In genomic region chr13:56864451-56864850, GRCh38 we compare ENCODE assay signal across 15 cellular contexts.
A peak's percentile ranks its signal among the peaks of the same experiment; 100 is the strongest.
DNase-seq lines count a peak whose midpoint lies in the region; ATAC-seq, FAIRE-seq and TF ChIP-seq lines count a peak whose summit lies in the region.
"Had no signal": no experiment of that assay in that cellular context is flagged by ENCODE, and none has a peak within 500 bp of the region (broad histone marks: within the 10 kb centered on the region; RNA-seq: fewer than 3 reads in every experiment).

No MANE protein-coding gene starts in this region.

- no peaks in the 10 kb centered on the region for H3K79me2 ChIP-seq in endothelial cell of umbilical vein (ENCODE audit: control insufficient read depth, insufficient read depth, low read length)

- peak; percentile 17 for DNase-seq in HTR-8/SVneo (ENCODE audit: insufficient read length, low spot score)
- DNase-seq in NCI-H69 (lab: John Stamatoyannopoulos, UW): peak; percentile 67
- DNase-seq in endothelial cell of umbilical vein (ENCODE audit: low read depth, low spot score): peak; percentile 91
- DNase-seq in pulmonary artery endothelial cell (ENCODE audit: low read depth, low spot score): peak; percentile 46
- no peak for DNase-seq in D341Med (ENCODE audit: low spot score)
- DNase-seq in mucosa of descending colon: no peak
- DNase-seq in left ventricle myocardium superior: no peak
- DNase-seq: CD8-positive, alpha-beta T cell; COR-L47; GF-D8; H7 had no signal

- BruUV-seq in endothelial cell of umbilical vein (replicated peaks; lab: Mats Ljungman, UMichigan): no TSS peak

- H3K27ac ChIP-seq in endothelial cell of umbilical vein (ENCODE audit: insufficient read depth, low read depth, low read length): peak overlapping the region; percentile 55
- H3K27ac ChIP-seq: A549, HL-60 had no signal

- H3K9me1 ChIP-seq in endothelial cell of umbilical vein (replicated peaks; ENCODE audit: control insufficient read depth, extremely low read depth, insufficient read depth, low read length): no peaks in the 10 kb centered on the region

- intact Hi-C loops in endothelial cell of umbilical vein (cut with micrococcal nuclease) (loop anchor here (1.0 to 10.0 kb wide), 3 partner anchors 107 to 290 kb away; no protein-coding TSS in a partner anchor), mucosa of descending colon (cut with DNase I, micrococcal nuclease) (no loop called here), left ventricle myocardium superior (cut with micrococcal nuclease) (no loop called here)

- no peak overlapping the region for H3K4me3 ChIP-seq in endothelial cell of umbilical vein (replicated peaks in 1 of 3; ENCODE audit: insufficient read depth in 1 of 3, low read depth in 1 of 3, low read length in 3 of 3)
- no peak overlapping the region for H3K4me3 ChIP-seq in mucosa of descending colon
- H3K4me3 ChIP-seq: A549, GM23338 had no signal

- dilution Hi-C loops in endothelial cell of umbilical vein (cut with MboI; ENCODE audit: extremely low pct_ligation_motif_present, low sequenced_read_pairs): no loop called here

- ATAC-seq in mucosa of descending colon: no peak
- no peak for ATAC-seq in left ventricle myocardium superior
- ATAC-seq: A549; CD8-positive, alpha-beta T cell; GM23338 had no signal

- POLR2A ChIA-PET in endothelial cell of umbilical vein (lab: Charles Lee): no interaction called here

- H4K20me1 ChIP-seq in endothelial cell of umbilical vein (replicated peaks; ENCODE audit: control insufficient read depth, extremely low read depth, insufficient read depth, low read length): no peaks in the 10 kb centered on the region

- FAIRE-seq in HTR-8/SVneo (lab: Jason Lieb, UNC) (no peak), endothelial cell of umbilical vein (lab: Jason Lieb, UNC) (peak; percentile 81)
- FAIRE-seq: A549, GM18507 had no signal

- CTCF ChIA-PET in endothelial cell of umbilical vein (lab: Charles Lee): no interaction called here

- H3K36me3 ChIP-seq in endothelial cell of umbilical vein (ENCODE audit: control insufficient read depth in 2 of 2, extremely low read depth in 1 of 2, insufficient read depth in 2 of 2, low read length in 2 of 2) (no peaks in the 10 kb centered on the region), mucosa of descending colon (ENCODE audit: low read depth) (no peaks in the 10 kb centered on the region)

- H3K4me2 ChIP-seq in endothelial cell of umbilical vein (ENCODE audit: insufficient read depth, low read length): peak overlapping the region; percentile 9
- H3K4me2 ChIP-seq: A549, GM23338 had no signal

- TF ChIP-seq CTCF in endothelial cell of umbilical vein (IDR thresholded peaks at IDR 0.05; ENCODE audit: extremely low read depth in 1 of 2, insufficient read depth in 1 of 2, low read depth in 1 of 2, low read length in 2 of 2) (no peak), mucosa of descending colon (IDR thresholded peaks at IDR 0.05) (no peak)

- no peak overlapping the region for H3K9ac ChIP-seq in endothelial cell of umbilical vein (replicated peaks; ENCODE audit: extremely low read depth, insufficient read depth, low read length)

- H2AFZ ChIP-seq in endothelial cell of umbilical vein (ENCODE audit: low read depth, low read length): peak overlapping the region; percentile 2
- H2AFZ ChIP-seq: GM23338 had no signal

- H3K4me1 ChIP-seq in endothelial cell of umbilical vein (ENCODE audit: control insufficient read depth, extremely low read depth, insufficient read depth, low read length): peaks cover 48% of the 10 kb centered on the region
- H3K4me1 ChIP-seq in mucosa of descending colon (ENCODE audit: low read depth): no peaks in the 10 kb centered on the region
- H3K4me1 ChIP-seq: A549 had no signal

- no peaks in the 10 kb centered on the region for H3K9me3 ChIP-seq in endothelial cell of umbilical vein (replicated peaks; ENCODE audit: control insufficient read depth, insufficient read depth, low read length)
- no peaks in the 10 kb centered on the region for H3K9me3 ChIP-seq in mucosa of descending colon
- H3K9me3 ChIP-seq: A549 had no signal

- TF ChIP-seq POLR2A in endothelial cell of umbilical vein (IDR thresholded peaks at IDR 0.05; ENCODE audit: low read depth, low read length): peak; percentile 45

- no peaks in the 10 kb centered on the region for H3K27me3 ChIP-seq in endothelial cell of umbilical vein (ENCODE audit: control insufficient read depth in 2 of 2, insufficient read depth in 2 of 2, low read length in 2 of 2)

TF ChIP-seq in endothelial cell of umbilical vein, 7 proteins besides CTCF, POLR2A, EP300 and RAD21:
- TF ChIP-seq POLR2AphosphoS5 (IDR thresholded peaks at IDR 0.05; ENCODE audit: insufficient read depth, low read depth, low read length) (peak; percentile 18), MYC (IDR thresholded peaks at IDR 0.05; ENCODE audit: low read depth, low read length) (no peak), GATA2 (IDR thresholded peaks at IDR 0.05; ENCODE audit: insufficient read depth, insufficient read length, low read depth, low read length) (peak; percentile 21), EZH2 (IDR thresholded peaks at IDR 0.05; ENCODE audit: borderline replicate concordance, low read depth, low read length, severe bottlenecking) (no peak), MAX (IDR thresholded peaks at IDR 0.05; ENCODE audit: insufficient read depth, insufficient read length) (no peak), FOS (IDR thresholded peaks at IDR 0.05; ENCODE audit: borderline replicate concordance, insufficient read depth, low read length) (peak; percentile 52), JUN (IDR thresholded peaks at IDR 0.05; ENCODE audit: borderline replicate concordance, insufficient read depth, insufficient read length, low read depth) (peak; percentile 59)

Comparison
In these comparisons a context has a peak if more than half of its experiments do, and no peak if none do; other contexts are left out.
1. DNase-seq: peak in HTR-8/SVneo (single experiment), NCI-H69 (single experiment), endothelial cell of umbilical vein (single experiment) and pulmonary artery endothelial cell (single experiment); none in D341Med (single experiment), mucosa of descending colon (0 of 3) and left ventricle myocardium superior (single experiment).